In genomic region chr20:57175397-57176010, GRCh38 we compare ENCODE assay signal across 22 cellular contexts.
A peak's percentile ranks its signal among the peaks of the same experiment; 100 is the strongest.
DNase-seq lines count a peak whose midpoint lies in the region; ATAC-seq and TF ChIP-seq lines count a peak whose summit lies in the region.
"Had no signal": no experiment of that assay in that cellular context is flagged by ENCODE, and none has a peak within 500 bp of the region (broad histone marks: within the 10 kb centered on the region; RNA-seq: fewer than 3 reads in every experiment).

No MANE protein-coding gene starts in this region.

- no peak for TF ChIP-seq CTCF in neural crest cell (conservative IDR thresholded peaks at IDR 0.05)

- no peak overlapping the region for H3K4me3 Mint-ChIP-seq in neural crest cell
- H3K4me3 Mint-ChIP-seq: activated naive CD4-positive, alpha-beta T cell treated with anti-CD3 and anti-CD28 coated beads, Interleukin-2, amount 50 U/mL, for 24 hours; memory B cell; naive thymus-derived CD8-positive, alpha-beta T cell; T-helper 17 cell; WTC11 had no signal

- no peaks in the 10 kb centered on the region for H3K27me3 Mint-ChIP-seq in neural crest cell (ENCODE audit: low read depth)
- H3K27me3 Mint-ChIP-seq: progenitor cell of endocrine pancreas had no signal

- H3K9me3 Mint-ChIP-seq in neural crest cell: no peaks in the 10 kb centered on the region
- H3K9me3 Mint-ChIP-seq: activated naive CD4-positive, alpha-beta T cell treated with anti-CD3 and anti-CD28 coated beads, Interleukin-2, amount 50 U/mL, for 24 hours; naive thymus-derived CD8-positive, alpha-beta T cell; WTC11 had no signal

- peaks cover under 1% of the 10 kb centered on the region for H3K36me3 Mint-ChIP-seq in neural crest cell (ENCODE audit: low read depth)
- H3K36me3 Mint-ChIP-seq: activated naive CD4-positive, alpha-beta T cell treated with anti-CD3 and anti-CD28 coated beads, Interleukin-2, amount 50 U/mL, for 24 hours; memory B cell; naive thymus-derived CD8-positive, alpha-beta T cell had no signal

- peak overlapping the region; percentile 83 for H3K27ac Mint-ChIP-seq in neural crest cell (ENCODE audit: unreplicated experiment)
- H3K27ac Mint-ChIP-seq: activated naive CD4-positive, alpha-beta T cell treated with anti-CD3 and anti-CD28 coated beads, Interleukin-2, amount 50 U/mL, for 24 hours; memory B cell; naive thymus-derived CD8-positive, alpha-beta T cell; progenitor cell of endocrine pancreas; T-helper 17 cell; WTC11 had no signal

- ATAC-seq in GM19035 (IDR thresholded peaks at IDR 0.05; ENCODE audit: unreplicated experiment) (peak; percentile 43), HG03045 (IDR thresholded peaks at IDR 0.05; ENCODE audit: unreplicated experiment) (peak; percentile 55), GM19455 (IDR thresholded peaks at IDR 0.05; ENCODE audit: unreplicated experiment) (no peak), HG03025 (IDR thresholded peaks at IDR 0.05; ENCODE audit: low FRiP score, unreplicated experiment) (no peak)
- ATAC-seq: naive thymus-derived CD8-positive, alpha-beta T cell; T-helper 17 cell; WTC11 had no signal

- DNase-seq in activated CD4-positive, alpha-beta T cell treated with anti-CD3 and anti-CD28 coated beads for 48 hours: peak; percentile 4
- DNase-seq in activated CD4-positive, alpha-beta T cell treated with anti-CD3 and anti-CD28 coated beads for 1 hour: no peak
- DNase-seq in neural crest cell (ENCODE audit: low read depth, low spot score) (no peak), NCI-H82 (lab: John Stamatoyannopoulos, UW) (no peak)
- DNase-seq: 8988T; activated CD8-positive, alpha-beta memory T cell treated with anti-CD3 and anti-CD28 coated beads, Interleukin-2, amount 50 U/mL, for 48 hours; colonic mucosa; hypothalamus; naive thymus-derived CD8-positive, alpha-beta T cell; NCI-H1694 treated with DMSO at 0.1 percent for 48 hours; NCI-H446 treated with DMSO at 0.1 percent for 48 hours; SHP77; T-helper 17 cell; tibial artery had no signal

- peaks cover 20% of the 10 kb centered on the region for H3K4me1 Mint-ChIP-seq in neural crest cell
- H3K4me1 Mint-ChIP-seq: activated naive CD4-positive, alpha-beta T cell treated with anti-CD3 and anti-CD28 coated beads, Interleukin-2, amount 50 U/mL, for 24 hours; memory B cell; T-helper 17 cell had no signal

Comparison
In these comparisons a context has a peak if more than half of its experiments do, and no peak if none do; other contexts are left out.
1. ATAC-seq: peak in GM19035 (single experiment) and HG03045 (single experiment); none in GM19455 (single experiment) and HG03025 (single experiment).